8 cellular contexts compared by ENCODE assay signal in the genomic region with DNA sequence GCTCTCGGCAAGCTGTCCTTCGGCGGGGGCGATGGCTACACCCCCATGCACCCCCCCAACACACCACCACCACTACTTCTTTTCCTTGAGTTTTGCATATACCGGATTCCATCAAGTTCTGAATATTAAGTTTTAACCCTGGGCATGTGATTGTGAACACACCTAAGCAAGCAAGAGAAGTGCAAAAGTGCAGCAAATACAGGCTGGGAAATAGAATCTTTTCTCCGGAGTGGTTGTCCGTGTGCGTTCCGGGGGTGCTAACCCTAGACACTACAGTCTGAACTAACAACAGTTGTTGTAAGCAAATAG. TPM values are rescaled to one million over a fixed set of nuclear protein-coding genes. Genes with fewer than 3 reads are reported as not detected.
DNase-seq lines count a peak whose midpoint lies in the region; ATAC-seq and TF ChIP-seq lines count a peak whose summit lies in the region.

No MANE protein-coding gene starts in this region.

- ATAC-seq in left lung (peak; percentile 6), HG02759 (IDR thresholded peaks at IDR 0.05; ENCODE audit: unreplicated experiment) (no peak)

- no peaks in the 10 kb centered on the region for H3K36me3 Mint-ChIP-seq in T-helper 2 cell treated with Interferon-gamma antibody and Interleukin-4, amounts not matched to agents 5 μg/mL and 100 μg/mL, for 36 hours (ENCODE audit: low read depth)

- intact Hi-C loops in ascending aorta (cut with DNase I) (loop anchor here (2.0 to 10.0 kb wide), 6 partner anchors 58 to 736 kb away; partner anchors contain the start of genes ME3 and PICALM), left lung (cut with DNase I) (no loop called here), testis (cut with DNase I; ENCODE audit: low total_unique reads) (no loop called here)

- H3K9me3 Mint-ChIP-seq in T-helper 2 cell treated with Interferon-gamma antibody and Interleukin-4, amounts not matched to agents 5 μg/mL and 100 μg/mL, for 36 hours = no peaks in the 10 kb centered on the region

- H3K4me1 Mint-ChIP-seq in T-helper 2 cell treated with Interferon-gamma antibody and Interleukin-4, amounts not matched to agents 5 μg/mL and 100 μg/mL, for 36 hours (ENCODE audit: low read depth) = peaks cover 16% of the 10 kb centered on the region

- no peaks in the 10 kb centered on the region for H3K9me3 ChIP-seq in ascending aorta
- H3K9me3 ChIP-seq in left lung = no peaks in the 10 kb centered on the region
- H3K9me3 ChIP-seq in testis = no peaks in the 10 kb centered on the region

- WGBS in testis, 2 donors = 0 to 2% methylated on average over 9 of the region's 9 CpGs

- no peak for DNase-seq in T-helper 2 cell treated with Interferon-gamma antibody and Interleukin-4, amounts not matched to agents 5 μg/mL and 100 μg/mL, for 36 hours (ENCODE audit: low spot score)
- DNase-seq in T-helper 2 cell (no peak), ascending aorta (ENCODE audit: low spot score in 2 of 2) (no peak), left lung (no peak), testis (no peak), NAMALWA (ENCODE audit: low spot score) (no peak)
- DNase-seq in stimulated activated CD4-positive, alpha-beta T cell treated with anti-CD3 and anti-CD28 coated beads, Interleukin-1b, Interleukin-23, amount 100 ng/mL, for 48 hours = no peak

- H3K27ac Mint-ChIP-seq in T-helper 2 cell treated with Interferon-gamma antibody and Interleukin-4, amounts not matched to agents 5 μg/mL and 100 μg/mL, for 36 hours = no peak overlapping the region

- H3K27me3 ChIP-seq in ascending aorta = no peaks in the 10 kb centered on the region
- H3K27me3 ChIP-seq in left lung = peaks cover 0 to 41% of the 10 kb centered on the region in 2 donors
- no peaks in the 10 kb centered on the region for H3K27me3 ChIP-seq in testis

- no peak for TF ChIP-seq CTCF in ascending aorta (IDR thresholded peaks at IDR 0.05)
- TF ChIP-seq CTCF in left lung (IDR thresholded peaks at IDR 0.05) = no peak
- no peak for TF ChIP-seq CTCF in testis (IDR thresholded peaks at IDR 0.05)

- H3K4me1 ChIP-seq in ascending aorta = peaks cover 0 to 16% of the 10 kb centered on the region in 2 donors
- H3K4me1 ChIP-seq in left lung = peaks cover 18 to 23% of the 10 kb centered on the region in 2 donors
- H3K4me1 ChIP-seq in testis = no peaks in the 10 kb centered on the region

- H3K36me3 ChIP-seq in ascending aorta = no peaks in the 10 kb centered on the region
- H3K36me3 ChIP-seq in left lung = no peaks in the 10 kb centered on the region
- H3K36me3 ChIP-seq in testis (ENCODE audit: low read depth, missing control alignments) = no peaks in the 10 kb centered on the region

- peaks cover 59% of the 10 kb centered on the region for H3K27me3 Mint-ChIP-seq in T-helper 2 cell treated with Interferon-gamma antibody and Interleukin-4, amounts not matched to agents 5 μg/mL and 100 μg/mL, for 36 hours (ENCODE audit: low read depth)

- H3K4me3 ChIP-seq in ascending aorta = peak overlapping the region; percentile 67 to 78
- H3K4me3 ChIP-seq in left lung = peak overlapping the region; percentile 56 to 67
- H3K4me3 ChIP-seq in testis = peak overlapping the region; percentile 74 to 78

- H3K4me3 Mint-ChIP-seq in T-helper 2 cell treated with Interferon-gamma antibody and Interleukin-4, amounts not matched to agents 5 μg/mL and 100 μg/mL, for 36 hours = peak overlapping the region; percentile 74

- peak overlapping the region; percentile 67 to 76 for H3K27ac ChIP-seq in ascending aorta
- H3K27ac ChIP-seq in left lung = peak overlapping the region; percentile 65
- H3K27ac ChIP-seq in testis = peak overlapping the region; percentile 36 to 79

- TF ChIP-seq POLR2A in testis (IDR thresholded peaks at IDR 0.05) = no peak

RNA-seq across cellular contexts. Expression of gene PRSS23, which starts 0.6 kb away (rescaled TPM):
- 184 TPM for total RNA-seq in ascending aorta
- total RNA-seq in left lung = 100 to 1,000 TPM; 133 to 149 TPM
- 100 to 1,000 TPM in 1 of 2 donors, 10 to 100 TPM in 1; 51.0 to 117 TPM for total RNA-seq in testis
- polyA plus RNA-seq in testis (ENCODE audit: insufficient read depth, low read depth, low replicate concordance) = 98.9 TPM
